ENCODE assay signal across 15 cellular contexts in genomic region chr14:96661244-96661969, GRCh38.
DNase-seq lines count a peak whose midpoint lies in the region; ATAC-seq, FAIRE-seq and TF ChIP-seq lines count a peak whose summit lies in the region.
"Had no signal": no experiment of that assay in that cellular context is flagged by ENCODE, and none has a peak within 500 bp of the region (broad histone marks: within the 10 kb centered on the region; RNA-seq: fewer than 3 reads in every experiment).

No MANE protein-coding gene starts in this region.

- H3K4me3 Mint-ChIP-seq in WTC11 (no peak overlapping the region), CD14-positive monocyte (no peak overlapping the region)
- H3K4me3 Mint-ChIP-seq: CD8-positive, alpha-beta T cell had no signal

- H3K27me3 ChIP-seq in left lung (peaks cover 0 to 30% of the 10 kb centered on the region in 2 donors), suprapubic skin (peaks cover 18% of the 10 kb centered on the region)
- H3K27me3 ChIP-seq: BE2C had no signal

- DNase-seq in ELF-1 (ENCODE audit: low read depth, low spot score) (peak; percentile 45), WTC11 (ENCODE audit: low spot score) (no peak), left lung (no peak), suprapubic skin (ENCODE audit: low spot score in 2 of 2) (no peak), CD14-positive monocyte (ENCODE audit: low spot score) (no peak), GM19239 (ENCODE audit: insufficient read length, low spot score) (no peak)
- DNase-seq: BE2C; CD8-positive, alpha-beta T cell; DMS53; GOT3 had no signal

- H3K27me3 Mint-ChIP-seq in WTC11 (ENCODE audit: low read depth), result no peaks in the 10 kb centered on the region
- H3K27me3 Mint-ChIP-seq in CD14-positive monocyte (ENCODE audit: low read depth in 3 of 3), result peaks cover 8 to 24% (median 14%) of the 10 kb centered on the region in 3 donors

- H3K4me1 Mint-ChIP-seq in WTC11, result peaks cover 39% of the 10 kb centered on the region
- H3K4me1 Mint-ChIP-seq in CD14-positive monocyte, result no peaks in the 10 kb centered on the region

- CTCF ChIA-PET in WTC11 (lab: Charles Lee), result no interaction called here

- no peak for FAIRE-seq in GM19239 (lab: Jason Lieb, UNC)
- FAIRE-seq: A549, GM18507 had no signal

- TF ChIP-seq CTCF in WTC11 (IDR thresholded peaks at IDR 0.05) (no peak), left lung (IDR thresholded peaks at IDR 0.05) (no peak), suprapubic skin (IDR thresholded peaks at IDR 0.05) (no peak), CD14-positive monocyte (IDR thresholded peaks at IDR 0.05) (no peak)

- no peak overlapping the region for H3K4me3 ChIP-seq in left lung
- H3K4me3 ChIP-seq in suprapubic skin, result no peak overlapping the region
- H3K4me3 ChIP-seq: A549, HAP-1 had no signal

- no peak for ATAC-seq in WTC11
- ATAC-seq in left lung, result peak; percentile 86
- no peak for ATAC-seq in GM21825 (IDR thresholded peaks at IDR 0.05; ENCODE audit: unreplicated experiment)
- ATAC-seq: CD8-positive, alpha-beta T cell had no signal

- intact Hi-C loops in left lung (cut with DNase I) (no loop called here), CD14-positive monocyte (cut with micrococcal nuclease) (no loop called here)

- H3K27ac ChIP-seq in left lung (no peak overlapping the region), suprapubic skin (peak overlapping the region; percentile 51)
- H3K27ac ChIP-seq: A549, C4-2B had no signal

- H3K4me1 ChIP-seq in left lung, result no peaks in the 10 kb centered on the region
- H3K4me1 ChIP-seq in suprapubic skin, result peaks cover 9% of the 10 kb centered on the region
- H3K4me1 ChIP-seq: A549, BE2C, HAP-1 had no signal

- peaks cover 11% of the 10 kb centered on the region for H3K9me3 Mint-ChIP-seq in WTC11
- peaks cover 0 to 10% (median 3%) of the 10 kb centered on the region in 7 donors for H3K9me3 Mint-ChIP-seq in CD14-positive monocyte

- POLR2A ChIA-PET in WTC11 (lab: Charles Lee), result interaction anchor here (0.6 kb wide), 1 partner anchor 353 kb away, joined by 6 read pairs; no protein-coding TSS in a partner anchor

- no peaks in the 10 kb centered on the region for H3K36me3 ChIP-seq in left lung
- H3K36me3 ChIP-seq in suprapubic skin, result no peaks in the 10 kb centered on the region
- H3K36me3 ChIP-seq: BE2C, HAP-1 had no signal

- TF ChIP-seq EP300 in suprapubic skin (IDR thresholded peaks at IDR 0.05), result no peak

- no peak for TF ChIP-seq POLR2A in suprapubic skin (IDR thresholded peaks at IDR 0.05)

- H3K27ac Mint-ChIP-seq in WTC11 (0 out of 2 replicates have a peak overlapping the region, but pooled peaks have one; percentile 81), CD14-positive monocyte (no peak overlapping the region)
- H3K27ac Mint-ChIP-seq: CD8-positive, alpha-beta T cell had no signal

- H3K9me3 ChIP-seq in left lung (peaks cover 0 to 6% of the 10 kb centered on the region in 2 donors), suprapubic skin (peaks cover 8% of the 10 kb centered on the region)
- H3K9me3 ChIP-seq: A549, BE2C, HAP-1 had no signal

- H3K36me3 Mint-ChIP-seq in WTC11 (no peaks in the 10 kb centered on the region), CD14-positive monocyte (no peaks in the 10 kb centered on the region)
- H3K36me3 Mint-ChIP-seq: CD8-positive, alpha-beta T cell had no signal

TF ChIP-seq in WTC11, 78 proteins besides CTCF, POLR2A, EP300 and RAD21:
- TF ChIP-seq NFATC4 (CRISPR knock-in tag; IDR thresholded peaks at IDR 0.05) (no peak), RORB (CRISPR knock-in tag; IDR thresholded peaks at IDR 0.05) (no peak), FOXP1 (CRISPR knock-in tag; IDR thresholded peaks at IDR 0.05; ENCODE audit: borderline replicate concordance) (no peak), FOXJ3 (CRISPR knock-in tag; IDR thresholded peaks at IDR 0.05; ENCODE audit: borderline replicate concordance) (no peak), EMX1 (CRISPR knock-in tag; IDR thresholded peaks at IDR 0.05) (no peak), SMAD4 (CRISPR knock-in tag; IDR thresholded peaks at IDR 0.05) (no peak), ZNF219 (CRISPR knock-in tag; IDR thresholded peaks at IDR 0.05; ENCODE audit: borderline replicate concordance) (no peak)
- TF ChIP-seq, protein P1, sequence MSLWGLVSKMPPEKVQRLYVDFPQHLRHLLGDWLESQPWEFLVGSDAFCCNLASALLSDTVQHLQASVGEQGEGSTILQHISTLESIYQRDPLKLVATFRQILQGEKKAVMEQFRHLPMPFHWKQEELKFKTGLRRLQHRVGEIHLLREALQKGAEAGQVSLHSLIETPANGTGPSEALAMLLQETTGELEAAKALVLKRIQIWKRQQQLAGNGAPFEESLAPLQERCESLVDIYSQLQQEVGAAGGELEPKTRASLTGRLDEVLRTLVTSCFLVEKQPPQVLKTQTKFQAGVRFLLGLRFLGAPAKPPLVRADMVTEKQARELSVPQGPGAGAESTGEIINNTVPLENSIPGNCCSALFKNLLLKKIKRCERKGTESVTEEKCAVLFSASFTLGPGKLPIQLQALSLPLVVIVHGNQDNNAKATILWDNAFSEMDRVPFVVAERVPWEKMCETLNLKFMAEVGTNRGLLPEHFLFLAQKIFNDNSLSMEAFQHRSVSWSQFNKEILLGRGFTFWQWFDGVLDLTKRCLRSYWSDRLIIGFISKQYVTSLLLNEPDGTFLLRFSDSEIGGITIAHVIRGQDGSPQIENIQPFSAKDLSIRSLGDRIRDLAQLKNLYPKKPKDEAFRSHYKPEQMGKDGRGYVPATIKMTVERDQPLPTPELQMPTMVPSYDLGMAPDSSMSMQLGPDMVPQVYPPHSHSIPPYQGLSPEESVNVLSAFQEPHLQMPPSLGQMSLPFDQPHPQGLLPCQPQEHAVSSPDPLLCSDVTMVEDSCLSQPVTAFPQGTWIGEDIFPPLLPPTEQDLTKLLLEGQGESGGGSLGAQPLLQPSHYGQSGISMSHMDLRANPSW (CRISPR knock-in tag; conservative IDR thresholded peaks at IDR 0.05; ENCODE audit: low read depth), result no peak
